ENCODE assay signal across 10 cellular contexts in genomic region chr15:52289629-52290081, GRCh38. TPM values are rescaled to one million over a fixed set of nuclear protein-coding genes. Genes with fewer than 3 reads are reported as not detected.
DNase-seq lines count a peak whose midpoint lies in the region; ATAC-seq, FAIRE-seq and TF ChIP-seq lines count a peak whose summit lies in the region.
"Had no signal": no experiment of that assay in that cellular context is flagged by ENCODE, and none has a peak within 500 bp of the region (broad histone marks: within the 10 kb centered on the region; RNA-seq: fewer than 3 reads in every experiment).

No MANE protein-coding gene starts in this region.

- POLR2A ChIA-PET in activated CD8-positive, alpha-beta T cell treated with anti-CD3 and anti-CD28 coated beads for 36 hours (lab: Charles Lee), result no interaction called here

- no peak overlapping the region for H3K9ac ChIP-seq in astrocyte (ENCODE audit: low read length)

- no peak for TF ChIP-seq RAD21 in Ishikawa (IDR thresholded peaks at IDR 0.05; ENCODE audit: low read depth)

- no peak overlapping the region for H2AFZ ChIP-seq in astrocyte (ENCODE audit: low read depth, low read length)

- no peaks in the 10 kb centered on the region for H4K20me1 ChIP-seq in astrocyte (ENCODE audit: insufficient read depth, low read length)

- H3K4me1 ChIP-seq in astrocyte (ENCODE audit: insufficient read depth, low read length) (no peaks in the 10 kb centered on the region), suprapubic skin (peaks cover 20% of the 10 kb centered on the region), esophagus muscularis mucosa (peaks cover 0 to 2% (median under 1%) of the 10 kb centered on the region in 4 donors)

- H3K9me3 ChIP-seq in astrocyte (ENCODE audit: insufficient read depth, low read depth, low read length), result no peaks in the 10 kb centered on the region
- no peaks in the 10 kb centered on the region for H3K9me3 ChIP-seq in suprapubic skin
- no peaks in the 10 kb centered on the region for H3K9me3 ChIP-seq in esophagus muscularis mucosa

- H3K4me1 Mint-ChIP-seq in astrocyte (ENCODE audit: low read depth, unreplicated experiment), result peaks cover 18% of the 10 kb centered on the region
- H3K4me1 Mint-ChIP-seq in activated CD8-positive, alpha-beta T cell treated with anti-CD3 and anti-CD28 coated beads for 36 hours (ENCODE audit: low read depth), result peaks cover 3% of the 10 kb centered on the region

- H3K4me3 Mint-ChIP-seq in astrocyte (ENCODE audit: unreplicated experiment), result peak overlapping the region; percentile 45
- H3K4me3 Mint-ChIP-seq in activated CD8-positive, alpha-beta T cell treated with anti-CD3 and anti-CD28 coated beads for 36 hours, result no peak overlapping the region

- no peak for FAIRE-seq in astrocyte (lab: Jason Lieb, UNC)

- no peaks in the 10 kb centered on the region for H3K36me3 Mint-ChIP-seq in astrocyte (ENCODE audit: low read depth, unreplicated experiment)
- H3K36me3 Mint-ChIP-seq in activated CD8-positive, alpha-beta T cell treated with anti-CD3 and anti-CD28 coated beads for 36 hours (ENCODE audit: low read depth), result no peaks in the 10 kb centered on the region

- TF ChIP-seq POLR2A in suprapubic skin (IDR thresholded peaks at IDR 0.05) (no peak), esophagus muscularis mucosa (IDR thresholded peaks at IDR 0.05; ENCODE audit: low read depth) (no peak)

- no peaks in the 10 kb centered on the region for H3K9me3 Mint-ChIP-seq in astrocyte (ENCODE audit: unreplicated experiment)
- H3K9me3 Mint-ChIP-seq in activated CD8-positive, alpha-beta T cell treated with anti-CD3 and anti-CD28 coated beads for 36 hours, result no peaks in the 10 kb centered on the region

- TF ChIP-seq CTCF in astrocyte (IDR thresholded peaks at IDR 0.05; ENCODE audit: insufficient read depth, low read depth, low read length) (no peak), suprapubic skin (IDR thresholded peaks at IDR 0.05) (no peak), esophagus muscularis mucosa (IDR thresholded peaks at IDR 0.05) (no peak)
- TF ChIP-seq CTCF in activated CD8-positive, alpha-beta T cell treated with anti-CD3 and anti-CD28 coated beads for 36 hours (IDR thresholded peaks at IDR 0.05), result no peak

- ATAC-seq in activated CD8-positive, alpha-beta T cell treated with anti-CD3 and anti-CD28 coated beads for 36 hours, result no peak

- no peak overlapping the region for H3K4me2 ChIP-seq in astrocyte (ENCODE audit: low read length)

- no peak for TF ChIP-seq EP300 in Ishikawa (IDR thresholded peaks at IDR 0.05; ENCODE audit: borderline replicate concordance)
- no peak for TF ChIP-seq EP300 in suprapubic skin (IDR thresholded peaks at IDR 0.05)
- no peak for TF ChIP-seq EP300 in esophagus muscularis mucosa (IDR thresholded peaks at IDR 0.05)

- DNase-seq in astrocyte (ENCODE audit: low read depth) (no peak), kidney tubule cell (ENCODE audit: low spot score) (peak; percentile 74), suprapubic skin (ENCODE audit: low spot score in 2 of 2) (no peak), DMS 273 (lab: John Stamatoyannopoulos, UW; ENCODE audit: unreplicated experiment) (no peak), esophagus muscularis mucosa (ENCODE audit: extremely low spot score) (no peak)
- DNase-seq in activated CD8-positive, alpha-beta T cell treated with anti-CD3 and anti-CD28 coated beads for 36 hours, result no peak
- DNase-seq: brain microvascular endothelial cell, DMS79, NCI-H187 treated with DMSO at 0.1 percent for 48 hours had no signal

- H3K27me3 Mint-ChIP-seq in astrocyte (ENCODE audit: low read depth, unreplicated experiment), result peaks cover 8% of the 10 kb centered on the region
- peaks cover 15% of the 10 kb centered on the region for H3K27me3 Mint-ChIP-seq in activated CD8-positive, alpha-beta T cell treated with anti-CD3 and anti-CD28 coated beads for 36 hours

- CTCF ChIA-PET in activated CD8-positive, alpha-beta T cell treated with anti-CD3 and anti-CD28 coated beads for 36 hours (lab: Charles Lee), result no interaction called here

- H3K27me3 ChIP-seq in astrocyte (ENCODE audit: insufficient read depth, low read length) (peaks cover 14% of the 10 kb centered on the region), suprapubic skin (no peaks in the 10 kb centered on the region), esophagus muscularis mucosa (peaks cover 0 to 14% (median 0%) of the 10 kb centered on the region in 4 donors)

- no peak overlapping the region for H3K27ac ChIP-seq in astrocyte (ENCODE audit: low read depth, low read length)
- H3K27ac ChIP-seq in suprapubic skin, result peak overlapping the region; percentile 30
- H3K27ac ChIP-seq in esophagus muscularis mucosa (replicated peaks in 1 of 4), result peak overlapping the region in 2 of 4 donors; percentile 32 to 40
- H3K27ac ChIP-seq: brain microvascular endothelial cell had no signal

- no peaks in the 10 kb centered on the region for H3K79me2 ChIP-seq in astrocyte (ENCODE audit: insufficient read depth, low read length)

- intact Hi-C loops in esophagus muscularis mucosa (cut with DNase I), result no loop called here
- intact Hi-C loops in activated CD8-positive, alpha-beta T cell treated with anti-CD3 and anti-CD28 coated beads for 36 hours (cut with micrococcal nuclease), result no loop called here

- H3K4me3 ChIP-seq in astrocyte (ENCODE audit: insufficient read depth, low read depth, low read length), result no peak overlapping the region
- no peak overlapping the region for H3K4me3 ChIP-seq in suprapubic skin
- H3K4me3 ChIP-seq in esophagus muscularis mucosa, result no peak overlapping the region

- WGBS in suprapubic skin, result 45% methylated on average over 4 of the region's 4 CpGs
- WGBS in esophagus muscularis mucosa, result 27% methylated on average over 4 of the region's 4 CpGs

- H3K27ac Mint-ChIP-seq in astrocyte (ENCODE audit: unreplicated experiment), result no peak overlapping the region
- no peak overlapping the region for H3K27ac Mint-ChIP-seq in activated CD8-positive, alpha-beta T cell treated with anti-CD3 and anti-CD28 coated beads for 36 hours

- H3K36me3 ChIP-seq in astrocyte (ENCODE audit: insufficient read depth, low read length) (no peaks in the 10 kb centered on the region), suprapubic skin (no peaks in the 10 kb centered on the region), esophagus muscularis mucosa (no peaks in the 10 kb centered on the region)
- H3K36me3 ChIP-seq: brain microvascular endothelial cell had no signal

TF ChIP-seq in Ishikawa, 13 proteins besides CTCF, POLR2A, EP300 and RAD21:
- TF ChIP-seq ZBTB7A (IDR thresholded peaks at IDR 0.05; ENCODE audit: low read depth) (no peak), MAX (IDR thresholded peaks at IDR 0.05) (peak; percentile 59), FOXM1 (IDR thresholded peaks at IDR 0.05; ENCODE audit: borderline replicate concordance, low read depth) (no peak), CREB1 (IDR thresholded peaks at IDR 0.05; ENCODE audit: low read depth) (no peak), TCF12 (IDR thresholded peaks at IDR 0.05; ENCODE audit: low read depth) (peak; percentile 52; the same call in 1 of the 2 replicates), TEAD4 (IDR thresholded peaks at IDR 0.05) (peak; percentile 67)

RNA-seq across cellular contexts. Expression of gene MYO5C, which starts 5.9 kb away (rescaled TPM):
- total RNA-seq in astrocyte, result 2.7 and 4.5 TPM in 2 replicates
- total RNA-seq in suprapubic skin, result 10 to 100 TPM; 11.2 to 31.5 (median 14.9) TPM
- 10 to 100 TPM in 2 of 4 donors, 1 to 10 TPM in 2; 3.7 to 12.4 (median 7.6) TPM for total RNA-seq in esophagus muscularis mucosa
- total RNA-seq in activated CD8-positive, alpha-beta T cell treated with anti-CD3 and anti-CD28 coated beads for 36 hours, result 1 to 10 TPM; 1.3 to 1.9 TPM
